Comparison of ENCODE assay signal across 22 cellular contexts in genomic region chr6:14974372-14974771, GRCh38.
DNase-seq lines count a peak whose midpoint lies in the region; ATAC-seq, FAIRE-seq and TF ChIP-seq lines count a peak whose summit lies in the region.
"Had no signal": no experiment of that assay in that cellular context is flagged by ENCODE, and none has a peak within 500 bp of the region (broad histone marks: within the 10 kb centered on the region; RNA-seq: fewer than 3 reads in every experiment).

No MANE protein-coding gene starts in this region.

- CTCF ChIA-PET in A549 (lab: Yijun Ruan, JAX) (interaction anchor here (1.1 kb wide), 1 partner anchor 11 kb away, joined by 3 read pairs; no protein-coding TSS in a partner anchor), H1 (lab: Charles Lee; ENCODE audit: partially characterized antibody) (interaction anchor here (0.7 kb wide), 2 partner anchors 79 to 1124 kb away, joined by 3 read pairs; no protein-coding TSS in a partner anchor)

- no peak overlapping the region for H3K56ac ChIP-seq in H1 (replicated peaks; ENCODE audit: insufficient read length, low read depth, low read length)

- H3K27me3 ChIP-seq in GM23338 (ENCODE audit: insufficient read depth), result no peaks in the 10 kb centered on the region
- no peaks in the 10 kb centered on the region for H3K27me3 ChIP-seq in H1 (replicated peaks in 1 of 4; ENCODE audit: control insufficient read depth in 3 of 4, extremely low read depth in 1 of 4, insufficient read depth in 3 of 4, low read length in 3 of 4)
- H3K27me3 ChIP-seq: BE2C, BLaER1 had no signal

- no peaks in the 10 kb centered on the region for H3K23me2 ChIP-seq in H1 (ENCODE audit: low read depth, low read length)

- no peaks in the 10 kb centered on the region for H4K20me1 ChIP-seq in GM23338 (replicated peaks; ENCODE audit: insufficient read depth)
- peaks cover 0 to 1% of the 10 kb centered on the region in 2 experiments for H4K20me1 ChIP-seq in H1 (replicated peaks in 1 of 2; ENCODE audit: control insufficient read depth in 1 of 2, insufficient read depth in 2 of 2, low read length in 2 of 2)
- H4K20me1 ChIP-seq: BLaER1 had no signal

- no peak overlapping the region for H4K8ac ChIP-seq in H1 (ENCODE audit: extremely low read depth, insufficient read depth, low read length)

- no peak overlapping the region for H3K23ac ChIP-seq in H1 (ENCODE audit: insufficient read length)

- no peak for TF ChIP-seq POLR2A in A549 (IDR thresholded peaks at IDR 0.05; ENCODE audit: low read length)
- TF ChIP-seq POLR2A in H1 (IDR thresholded peaks at IDR 0.05; ENCODE audit: control extremely low read depth in 1 of 2, low read depth in 2 of 2, low read length in 2 of 2), result no peak

- no peak overlapping the region for H2BK120ac ChIP-seq in H1 (replicated peaks; ENCODE audit: low read depth, low read length)

- peak overlapping the region; percentile 17; the same call in 1 of the 2 replicates for H3K27ac Mint-ChIP-seq in GM23338
- H3K27ac Mint-ChIP-seq: CD4-positive, alpha-beta T cell; CD8-positive, alpha-beta T cell had no signal

- TF ChIP-seq EP300 in A549 (IDR thresholded peaks at IDR 0.05) (no peak), H1 (IDR thresholded peaks at IDR 0.05; ENCODE audit: borderline replicate concordance in 1 of 2, low read depth in 2 of 2, low read length in 2 of 2) (no peak)

- H3K9ac ChIP-seq in SK-N-MC (ENCODE audit: insufficient read length) (no peak overlapping the region), H1 (replicated peaks in 1 of 4; ENCODE audit: extremely low read depth in 1 of 4, low read depth in 3 of 4, low read length in 3 of 4) (no peak overlapping the region)
- H3K9ac ChIP-seq: BLaER1 had no signal

- 42% methylated on average over 1 of the region's 1 CpG for WGBS in A549 (ENCODE audit: missing lambda C conversion rate)
- 92% methylated on average over 1 of the region's 1 CpG; no CpG with 5 or more reads in 1 of the 2 experiments for WGBS in H1 (ENCODE audit: extremely low coverage in 1 of 2, insufficient coverage in 1 of 2, insufficient read length in 1 of 2, insufficient replicate concordance in 2 of 2, low coverage in 1 of 2, low lambda C conversion rate in 2 of 2, missing lambda C conversion rate in 1 of 2), 2 experiments

- H3K9me3 ChIP-seq in A549, result no peaks in the 10 kb centered on the region
- no peaks in the 10 kb centered on the region for H3K9me3 ChIP-seq in SK-N-MC (ENCODE audit: low read depth, low read length)
- no peaks in the 10 kb centered on the region for H3K9me3 ChIP-seq in H1 (ENCODE audit: insufficient read depth in 2 of 2, low read depth in 1 of 2, low read length in 1 of 2)
- H3K9me3 ChIP-seq: BE2C, Caco-2 had no signal

- no peaks in the 10 kb centered on the region for H3K9me2 ChIP-seq in GM23338 (ENCODE audit: insufficient read depth)

- POLR2A ChIA-PET in A549 (lab: Yijun Ruan, JAX), result no interaction called here
- POLR2A ChIA-PET in H1 (lab: Charles Lee; ENCODE audit: partially characterized antibody), result no interaction called here

- H3K4me2 ChIP-seq in A549, result no peak overlapping the region
- no peak overlapping the region for H3K4me2 ChIP-seq in GM23338
- no peak overlapping the region for H3K4me2 ChIP-seq in H1 (ENCODE audit: insufficient read depth in 1 of 2, low read depth in 2 of 2, low read length in 2 of 2)
- H3K4me2 ChIP-seq: BLaER1 had no signal

- H2BK12ac ChIP-seq in H1 (ENCODE audit: low read depth, low read length), result no peak overlapping the region

- H3K27ac ChIP-seq in A549 (no peak overlapping the region), GM23338 (ENCODE audit: low read depth) (no peak overlapping the region), SK-N-MC (peak overlapping the region; percentile 17; the same call in 1 of the 2 replicates), H1 (ENCODE audit: low read depth, low read length) (no peak overlapping the region)
- H3K27ac ChIP-seq: 22Rv1, BLaER1 had no signal

- H3F3A ChIP-seq in GM23338 (replicated peaks; ENCODE audit: low read depth), result no peaks in the 10 kb centered on the region; the same call in 1 of the 2 replicates

- H4K91ac ChIP-seq in H1 (replicated peaks; ENCODE audit: insufficient read length, low read length), result no peak overlapping the region

- no peaks in the 10 kb centered on the region for H3K4me1 ChIP-seq in A549
- peaks cover 31% of the 10 kb centered on the region for H3K4me1 ChIP-seq in GM23338 (ENCODE audit: insufficient read depth)
- H3K4me1 ChIP-seq in H1 (replicated peaks in 1 of 4; ENCODE audit: control insufficient read depth in 3 of 4, insufficient read depth in 4 of 4, low read length in 3 of 4), result peaks cover 4 to 10% (median 6%) of the 10 kb centered on the region in 4 experiments; a peak in 6 of 7 replicates
- H3K4me1 ChIP-seq: BE2C had no signal

- no peak for DNase-seq in A549 (ENCODE audit: low read depth in 1 of 2, low spot score in 1 of 2)
- DNase-seq in GM23338 (ENCODE audit: low spot score), result no peak
- DNase-seq in SK-N-MC (ENCODE audit: low read depth, low spot score), result no peak
- DNase-seq in H1 (ENCODE audit: low read depth in 1 of 2, low spot score in 2 of 2), result no peak
- DNase-seq in NCI-H1436 (lab: John Stamatoyannopoulos, UW), result no peak
- no peak for DNase-seq in NCI-H1048 (lab: John Stamatoyannopoulos, UW)
- no peak for DNase-seq in OCI-M1 (lab: John Stamatoyannopoulos, UW)
- no peak for DNase-seq in NCI-H2029 (lab: John Stamatoyannopoulos, UW)
- DNase-seq: ACHN; BE2C; C1 segment of cervical spinal cord; Caco-2; Calu3; CD4-positive, alpha-beta T cell; CD8-positive, alpha-beta T cell; DMS79 treated with DMSO at 0.1 percent for 48 hours; GF-D8 had no signal

- H2BK5ac ChIP-seq in H1 (ENCODE audit: low read depth, low read length), result peak overlapping the region; percentile 75; the same call in 1 of the 2 replicates

- H2AFZ ChIP-seq in GM23338 (no peak overlapping the region), H1 (ENCODE audit: low read length) (no peak overlapping the region)

- no peaks in the 10 kb centered on the region; the same call in 1 of the 2 replicates for H3K79me1 ChIP-seq in H1 (ENCODE audit: low read depth, low read length)

- H3K27me3 Mint-ChIP-seq in GM23338 (ENCODE audit: insufficient read depth, low read depth, poor library complexity), result peaks cover 8% of the 10 kb centered on the region
- H3K27me3 Mint-ChIP-seq: CD4-positive, alpha-beta T cell had no signal

- H3K4me3 ChIP-seq in A549 (no peak overlapping the region), GM23338 (no peak overlapping the region), SK-N-MC (no peak overlapping the region), H1 (ENCODE audit: extremely low read depth in 1 of 4, insufficient read depth in 2 of 4, low read depth in 3 of 4, low read length in 4 of 4) (no peak overlapping the region)
- H3K4me3 ChIP-seq: BLaER1 had no signal

- ATAC-seq in A549 (no peak), GM23338 (peak; percentile 35; the same call in 2 of the 3 replicates)
- ATAC-seq: CD8-positive, alpha-beta T cell had no signal

- H3K18ac ChIP-seq in H1 (ENCODE audit: extremely low read depth, low read length), result peak overlapping the region; percentile 14; the same call in 1 of the 2 replicates

- TF ChIP-seq RAD21 in A549 (conservative IDR thresholded peaks at IDR 0.05 in 1 of 2, IDR thresholded peaks at IDR 0.05 in 1 of 2) (no peak), H1 (IDR thresholded peaks at IDR 0.05 in 1 of 2, conservative IDR thresholded peaks at IDR 0.05 in 1 of 2; ENCODE audit: low read depth in 2 of 2, low read length in 2 of 2) (no peak)

- FAIRE-seq in A549 (lab: Jason Lieb, UNC) (no peak), H1 (lab: Jason Lieb, UNC) (no peak)
- FAIRE-seq: D721Med, G401.6, GM12891 had no signal

- no peak overlapping the region for H3K4ac ChIP-seq in H1 (replicated peaks; ENCODE audit: insufficient read length, low read depth, low read length)

- peak overlapping the region; percentile 65; the same call in 1 of the 2 replicates for H2AK5ac ChIP-seq in H1 (ENCODE audit: low read depth, low read length)

- H3K4me1 Mint-ChIP-seq in GM23338, result peaks cover 20% of the 10 kb centered on the region

- H3K79me2 ChIP-seq in GM23338 (replicated peaks; ENCODE audit: insufficient read depth) (peaks cover 4% of the 10 kb centered on the region; the same call in 1 of the 2 replicates), H1 (ENCODE audit: control insufficient read depth in 1 of 2, insufficient read depth in 2 of 2, low read length in 2 of 2) (peaks cover 0 to 8% of the 10 kb centered on the region in 2 experiments; a peak in 1 of 4 replicates)

- no peak overlapping the region for H3K14ac ChIP-seq in H1 (ENCODE audit: insufficient read length)

- H3K9me3 Mint-ChIP-seq in GM23338, result peaks cover 8% of the 10 kb centered on the region; the same call in 2 of the 3 replicates
- H3K9me3 Mint-ChIP-seq: CD4-positive, alpha-beta T cell; CD8-positive, alpha-beta T cell had no signal

- no peak overlapping the region for H4K5ac ChIP-seq in H1 (ENCODE audit: insufficient read length, low read depth, low read length)

- no peak overlapping the region for H3K4me3 Mint-ChIP-seq in GM23338
- H3K4me3 Mint-ChIP-seq: CD4-positive, alpha-beta T cell; CD8-positive, alpha-beta T cell had no signal

- TF ChIP-seq CTCF in A549 (IDR thresholded peaks at IDR 0.05) (no peak), GM23338 (conservative IDR thresholded peaks at IDR 0.05; ENCODE audit: low read depth in 2 of 2) (no peak), H1 (IDR thresholded peaks at IDR 0.05; ENCODE audit: control extremely low read depth in 1 of 3, insufficient read depth in 1 of 3, low read depth in 1 of 3, low read length in 3 of 3) (no peak)

- H2BK15ac ChIP-seq in H1 (ENCODE audit: low read length), result no peak overlapping the region

- H3K36me3 Mint-ChIP-seq in GM23338 (ENCODE audit: low read depth), result peaks cover 17% of the 10 kb centered on the region; the same call in 2 of the 3 replicates
- H3K36me3 Mint-ChIP-seq: CD8-positive, alpha-beta T cell had no signal

- no peak overlapping the region for H2BK20ac ChIP-seq in H1 (ENCODE audit: low read length)

- 0 out of 2 replicates have a peak, but pooled peaks cover 4% of the 10 kb centered on the region for H3K36me3 ChIP-seq in GM23338 (ENCODE audit: insufficient read depth)
- no peaks in the 10 kb centered on the region for H3K36me3 ChIP-seq in SK-N-MC (ENCODE audit: insufficient read depth, low read length)
- H3K36me3 ChIP-seq in H1 (ENCODE audit: control insufficient read depth in 2 of 4, insufficient read depth in 4 of 4, low read length in 3 of 4), result peaks cover 0 to 3% (median 0%) of the 10 kb centered on the region in 4 experiments; a peak in 1 of 8 replicates
- H3K36me3 ChIP-seq: BE2C, BLaER1 had no signal

TF ChIP-seq in A549, 52 proteins besides CTCF, POLR2A, EP300 and RAD21:
- TF ChIP-seq MAFK (IDR thresholded peaks at IDR 0.05; ENCODE audit: partially characterized antibody) (peak; percentile 21), ESRRA (IDR thresholded peaks at IDR 0.05; ENCODE audit: borderline replicate concordance, low read length) (no peak)
TF ChIP-seq in A549: peak in this region for 1.

TF ChIP-seq in GM23338, 12 proteins besides CTCF, POLR2A, EP300 and RAD21 (continues in another document):
- no peak for TF ChIP-seq ZNF114 (CRISPR knock-in tag; IDR thresholded peaks at IDR 0.05)
- TF ChIP-seq CREB1 (CRISPR knock-in tag; IDR thresholded peaks at IDR 0.05; ENCODE audit: low read depth), result no peak
- TF ChIP-seq EZH2phosphoT487 (IDR thresholded peaks at IDR 0.05; ENCODE audit: unreplicated experiment), result no peak

TF ChIP-seq in H1, 55 proteins besides CTCF, POLR2A, EP300 and RAD21 (continues in another document):
- no peak for TF ChIP-seq EGR1 (IDR thresholded peaks at IDR 0.05; ENCODE audit: borderline replicate concordance, low read depth, low read length)
- TF ChIP-seq TEAD4 (IDR thresholded peaks at IDR 0.05; ENCODE audit: low read depth, low read length), result no peak

Comparison
In these comparisons a context has a peak if more than half of its experiments do, and no peak if none do; other contexts are left out.
1. Of the 18 proteins assayed by ChIP-seq in both H1 and A549: peak only in H1: none; only in A549: none; in both: MAFK; in neither: 17.